ENCODE assay signal across 9 cellular contexts in the genomic region with DNA sequence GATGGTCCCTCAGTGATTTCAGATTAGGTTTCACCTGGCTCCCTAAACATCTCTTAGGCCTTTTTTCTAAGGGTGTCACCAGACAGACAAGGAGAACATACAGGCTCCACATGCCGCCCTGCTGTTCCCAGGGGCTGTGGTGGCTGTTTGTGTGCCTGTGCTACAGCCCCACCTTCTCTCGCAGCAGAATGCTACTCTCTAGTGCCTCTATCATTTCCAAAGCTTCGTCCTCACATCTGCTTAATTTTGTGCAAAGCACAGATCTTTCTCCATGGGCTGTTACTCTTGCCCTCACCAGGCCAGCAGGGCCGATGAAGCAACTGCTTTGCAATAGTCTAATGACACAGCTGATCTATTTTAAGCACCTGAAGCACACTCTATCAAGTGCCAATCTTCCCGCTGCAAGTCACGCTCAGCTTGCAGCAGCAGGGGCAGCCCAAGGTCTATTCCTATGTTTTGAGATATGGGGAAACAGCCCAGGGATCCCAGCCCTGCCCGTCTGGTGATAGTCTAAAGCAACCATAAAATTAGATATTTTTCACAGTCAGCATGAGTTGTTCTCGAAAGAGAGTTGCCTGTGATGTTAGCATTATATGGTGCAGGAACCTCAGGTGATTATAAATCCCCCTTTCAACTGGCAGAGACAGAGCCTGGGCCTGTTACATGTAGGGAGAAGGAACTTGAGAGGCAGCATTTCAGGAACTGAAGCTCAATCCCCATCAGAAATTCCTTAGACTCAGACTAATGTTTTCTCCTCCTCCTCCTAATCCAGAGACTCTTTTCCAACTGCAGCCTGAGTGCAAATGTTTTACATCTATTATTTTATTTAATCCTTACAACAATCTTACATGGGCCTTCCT. TPM values are rescaled to one million over a fixed set of nuclear protein-coding genes. Genes with fewer than 3 reads are reported as not detected.
DNase-seq lines count a peak whose midpoint lies in the region; ATAC-seq and TF ChIP-seq lines count a peak whose summit lies in the region.
"Had no signal": no experiment of that assay in that cellular context is flagged by ENCODE, and none has a peak within 500 bp of the region (broad histone marks: within the 10 kb centered on the region; RNA-seq: fewer than 3 reads in every experiment).

No MANE protein-coding gene starts in this region.

- ATAC-seq in omental fat pad (ENCODE audit: low FRiP score) (peak; percentile 51), HG03571 (IDR thresholded peaks at IDR 0.05; ENCODE audit: unreplicated experiment) (no peak), T-helper 17 cell (no peak)

- H3K9me3 ChIP-seq in A673 (ENCODE audit: low read depth, low read length, poor library complexity, severe bottlenecking) (no peaks in the 10 kb centered on the region), T-helper 17 cell (ENCODE audit: control insufficient read depth, low read length, poor library complexity, severe bottlenecking) (no peaks in the 10 kb centered on the region)
- H3K9me3 ChIP-seq: SK-N-SH had no signal

- no peaks in the 10 kb centered on the region for H3K9me3 Mint-ChIP-seq in dendritic cell treated with granulocyte-macrophage colony-stimulating factor and Interleukin-4, amounts not matched to agents 40 ng/mL and 50 ng/mL, for 4 days

- peaks cover 21% of the 10 kb centered on the region for H3K27me3 ChIP-seq in A673 (replicated peaks; ENCODE audit: insufficient read depth, low read depth, low read length, poor library complexity)

- peaks cover 36% of the 10 kb centered on the region for H3K4me1 Mint-ChIP-seq in dendritic cell treated with granulocyte-macrophage colony-stimulating factor and Interleukin-4, amounts not matched to agents 40 ng/mL and 50 ng/mL, for 4 days (ENCODE audit: low read depth)
- H3K4me1 Mint-ChIP-seq in T-helper 17 cell = no peaks in the 10 kb centered on the region

- no TSS peak for BruUV-seq in A673 (replicated peaks; lab: Mats Ljungman, UMichigan)

- intact Hi-C loops in dendritic cell treated with granulocyte-macrophage colony-stimulating factor and Interleukin-4, amounts not matched to agents 40 ng/mL and 50 ng/mL, for 4 days (cut with micrococcal nuclease) = no loop called here
- intact Hi-C loops in A673 (cut with micrococcal nuclease; ENCODE audit: unreplicated experiment) = no loop called here

- no peak overlapping the region for H3K4me3 ChIP-seq in A673 (ENCODE audit: low read depth, low read length, poor library complexity, severe bottlenecking)

- H3K4me1 ChIP-seq in A673 (ENCODE audit: insufficient read depth, low read length, poor library complexity, severe bottlenecking) = no peaks in the 10 kb centered on the region

- POLR2A ChIA-PET in A673 (lab: Charles Lee; ENCODE audit: low non-redundant PET) = no interaction called here

- no peak overlapping the region for H3K27ac ChIP-seq in A673 (ENCODE audit: low read depth, low read length, poor library complexity, severe bottlenecking)

- TF ChIP-seq CTCF in omental fat pad (IDR thresholded peaks at IDR 0.05) (no peak), A673 (conservative IDR thresholded peaks at IDR 0.05; ENCODE audit: low read depth, low read length) (no peak)

- H3K27me3 Mint-ChIP-seq in dendritic cell treated with granulocyte-macrophage colony-stimulating factor and Interleukin-4, amounts not matched to agents 40 ng/mL and 50 ng/mL, for 4 days = no peaks in the 10 kb centered on the region
- peaks cover 45% of the 10 kb centered on the region for H3K27me3 Mint-ChIP-seq in T-helper 17 cell

- peak overlapping the region; percentile 50 for H3K27ac Mint-ChIP-seq in dendritic cell treated with granulocyte-macrophage colony-stimulating factor and Interleukin-4, amounts not matched to agents 40 ng/mL and 50 ng/mL, for 4 days
- no peak overlapping the region for H3K27ac Mint-ChIP-seq in T-helper 17 cell

- no peak overlapping the region for H3K4me3 Mint-ChIP-seq in dendritic cell treated with granulocyte-macrophage colony-stimulating factor and Interleukin-4, amounts not matched to agents 40 ng/mL and 50 ng/mL, for 4 days
- no peak overlapping the region for H3K4me3 Mint-ChIP-seq in T-helper 17 cell

- H3K36me3 ChIP-seq in A673 (ENCODE audit: insufficient read depth, low read length, poor library complexity, severe bottlenecking) = no peaks in the 10 kb centered on the region

- DNase-seq in DMS79 (lab: John Stamatoyannopoulos, UW) = peak; percentile 71
- peak; percentile 94 for DNase-seq in NCI-H510A treated with DMSO at 0.1 percent for 48 hours (lab: John Stamatoyannopoulos, UW)
- no peak for DNase-seq in omental fat pad (ENCODE audit: low spot score)
- DNase-seq in activated naive CD4-positive, alpha-beta T cell (lab: John Stamatoyannopoulos, UW) = no peak
- no peak for DNase-seq in A673 (ENCODE audit: low spot score)
- DNase-seq in T-helper 17 cell = no peak
- DNase-seq: SK-N-SH had no signal

- no peaks in the 10 kb centered on the region for H3K36me3 Mint-ChIP-seq in dendritic cell treated with granulocyte-macrophage colony-stimulating factor and Interleukin-4, amounts not matched to agents 40 ng/mL and 50 ng/mL, for 4 days (ENCODE audit: low read depth)
- no peaks in the 10 kb centered on the region for H3K36me3 Mint-ChIP-seq in T-helper 17 cell (ENCODE audit: low read depth)

- CTCF ChIA-PET in A673 (lab: Charles Lee) = no interaction called here

RNA-seq across cellular contexts. Expression of a gene that starts 12.7 kb away (rescaled TPM):
- 100 to 1,000 TPM in 2 of 4 donors, 10 to 100 TPM in 2; 47.8 to 456 (median 104) TPM for total RNA-seq in omental fat pad
- total RNA-seq in A673 (2021) = not detected in 2 replicates
- 10 to 100 TPM in 1 of 2 donors, under 1 TPM in 1; 0.55 to 18.5 TPM for total RNA-seq in T-helper 17 cell

Comparison
In these comparisons a context has a peak if more than half of its experiments do, and no peak if none do; other contexts are left out.
1. DNase-seq: peak in DMS79 (single experiment) and NCI-H510A treated with DMSO at 0.1 percent for 48 hours (single experiment); none in omental fat pad (single experiment), activated naive CD4-positive, alpha-beta T cell (0 of 4), A673 (single experiment) and T-helper 17 cell (0 of 3).